In genomic region chr6:1286972-1287600, GRCh38 we compare ENCODE assay signal across 11 cellular contexts. TPM values are rescaled to one million over a fixed set of nuclear protein-coding genes. Genes with fewer than 3 reads are reported as not detected.
A peak's percentile ranks its signal among the peaks of the same experiment; 100 is the strongest.
DNase-seq lines count a peak whose midpoint lies in the region; ATAC-seq and TF ChIP-seq lines count a peak whose summit lies in the region.
"Had no signal": no experiment of that assay in that cellular context is flagged by ENCODE, and none has a peak within 500 bp of the region (broad histone marks: within the 10 kb centered on the region; RNA-seq: fewer than 3 reads in every experiment).

No MANE protein-coding gene starts in this region.

- no peaks in the 10 kb centered on the region for H3K36me3 Mint-ChIP-seq in type B pancreatic cell
- H3K36me3 Mint-ChIP-seq in activated naive CD8-positive, alpha-beta T cell treated with anti-CD3 and anti-CD28 coated beads, Interleukin-2, amount 50 U/mL, for 24 hours (ENCODE audit: low read depth), result no peaks in the 10 kb centered on the region
- H3K36me3 Mint-ChIP-seq in activated T-helper 17 cell treated with anti-CD3 and anti-CD28 coated beads, Interleukin-2, amount 50 U/mL, for 72 hours (ENCODE audit: low read depth), result no peaks in the 10 kb centered on the region

- TF ChIP-seq POLR2A in HCT116 (IDR thresholded peaks at IDR 0.05; ENCODE audit: borderline replicate concordance, extremely low read depth, insufficient read depth, insufficient read length) (no peak), testis (IDR thresholded peaks at IDR 0.05) (no peak)

- peak overlapping the region; percentile 59 for H3K27ac Mint-ChIP-seq in type B pancreatic cell
- no peak overlapping the region for H3K27ac Mint-ChIP-seq in activated naive CD8-positive, alpha-beta T cell treated with anti-CD3 and anti-CD28 coated beads, Interleukin-2, amount 50 U/mL, for 24 hours
- no peak overlapping the region for H3K27ac Mint-ChIP-seq in activated T-helper 17 cell treated with anti-CD3 and anti-CD28 coated beads, Interleukin-2, amount 50 U/mL, for 72 hours

- CTCF ChIA-PET in HCT116 (lab: Charles Lee), result no interaction called here
- CTCF ChIA-PET in GM10248 (lab: Yijun Ruan, JAX), result no interaction called here

- no TSS peak for BruUV-seq in HCT116 (replicated peaks; lab: Mats Ljungman, UMichigan)

- H3K4me2 ChIP-seq in HCT116 (ENCODE audit: low read length), result no peak overlapping the region

- no peak overlapping the region for H2AFZ ChIP-seq in HCT116 (ENCODE audit: low read depth, low read length, poor library complexity, severe bottlenecking)

- 94 to 96% methylated on average over 8 of the region's 8 CpGs for WGBS in testis, 2 donors

- H3K27me3 ChIP-seq in HCT116 (ENCODE audit: insufficient read depth, low read length) (no peaks in the 10 kb centered on the region), SJSA1 (replicated peaks) (no peaks in the 10 kb centered on the region), testis (no peaks in the 10 kb centered on the region)

- no peak for TF ChIP-seq CTCF in HCT116 (IDR thresholded peaks at IDR 0.05 in 2 of 3, conservative IDR thresholded peaks at IDR 0.05 in 1 of 3; ENCODE audit: borderline replicate concordance in 1 of 3, insufficient read depth in 1 of 3, low read depth in 2 of 3, low read length in 2 of 3)
- no peak for TF ChIP-seq CTCF in type B pancreatic cell (conservative IDR thresholded peaks at IDR 0.05)
- no peak for TF ChIP-seq CTCF in testis (IDR thresholded peaks at IDR 0.05)
- TF ChIP-seq CTCF in GM10248 (IDR thresholded peaks at IDR 0.05; ENCODE audit: control extremely low read depth, extremely low read depth, low read depth, missing control alignments), result no peak

- DNase-seq in HCT116 (ENCODE audit: low read depth, low spot score) (peak; percentile 19), SJSA1 (ENCODE audit: low read depth in 1 of 2, low spot score in 2 of 2) (peak; percentile 74 to 83), fibroblast of the conjunctiva (ENCODE audit: low read depth) (peak; percentile 75), type B pancreatic cell (ENCODE audit: extremely low spot score, unreplicated experiment) (no peak), testis (no peak), GM10248 (ENCODE audit: extremely low spot score) (no peak)
- DNase-seq in activated naive CD8-positive, alpha-beta T cell treated with anti-CD3 and anti-CD28 coated beads, Interleukin-2, amount 50 U/mL, for 24 hours, result no peak
- DNase-seq: cerebellar nuclear complex, NCI-H1105 treated with DMSO at 0.1 percent for 48 hours, psoas muscle had no signal

- H3K27ac ChIP-seq in HCT116 (ENCODE audit: low read depth, low read length) (no peak overlapping the region), SJSA1 (peak overlapping the region; percentile 74), testis (no peak overlapping the region)
- H3K27ac ChIP-seq: psoas muscle had no signal

- no peaks in the 10 kb centered on the region for H3K79me2 ChIP-seq in HCT116 (ENCODE audit: insufficient read depth, low read length)

- H3K9me2 ChIP-seq in HCT116 (ENCODE audit: insufficient read depth), result no peaks in the 10 kb centered on the region

- no peak overlapping the region for H3K9ac ChIP-seq in HCT116 (ENCODE audit: low read length)

- H3K4me3 ChIP-seq in HCT116 (replicated peaks in 1 of 2; ENCODE audit: low read depth in 1 of 2, low read length in 2 of 2) (no peak overlapping the region), SJSA1 (no peak overlapping the region), testis (no peak overlapping the region)
- H3K4me3 ChIP-seq: psoas muscle had no signal

- no peaks in the 10 kb centered on the region for H3K4me1 Mint-ChIP-seq in type B pancreatic cell (ENCODE audit: unreplicated experiment)
- H3K4me1 Mint-ChIP-seq in activated naive CD8-positive, alpha-beta T cell treated with anti-CD3 and anti-CD28 coated beads, Interleukin-2, amount 50 U/mL, for 24 hours, result no peaks in the 10 kb centered on the region
- H3K4me1 Mint-ChIP-seq in activated T-helper 17 cell treated with anti-CD3 and anti-CD28 coated beads, Interleukin-2, amount 50 U/mL, for 72 hours, result no peaks in the 10 kb centered on the region

- H3K9me3 ChIP-seq in HCT116 (ENCODE audit: control insufficient read depth in 1 of 2, insufficient read depth in 1 of 2, low read depth in 1 of 2, low read length in 2 of 2) (no peaks in the 10 kb centered on the region), SJSA1 (replicated peaks) (no peaks in the 10 kb centered on the region), testis (no peaks in the 10 kb centered on the region)
- H3K9me3 ChIP-seq: psoas muscle had no signal

- POLR2A ChIA-PET in HCT116 (lab: Charles Lee) (no interaction called here), GM10248 (lab: Yijun Ruan, JAX) (no interaction called here)

- peaks cover 5% of the 10 kb centered on the region for H3K9me3 Mint-ChIP-seq in type B pancreatic cell
- H3K9me3 Mint-ChIP-seq in activated naive CD8-positive, alpha-beta T cell treated with anti-CD3 and anti-CD28 coated beads, Interleukin-2, amount 50 U/mL, for 24 hours, result no peaks in the 10 kb centered on the region
- no peaks in the 10 kb centered on the region for H3K9me3 Mint-ChIP-seq in activated T-helper 17 cell treated with anti-CD3 and anti-CD28 coated beads, Interleukin-2, amount 50 U/mL, for 72 hours

- peaks cover 19% of the 10 kb centered on the region for H3K27me3 Mint-ChIP-seq in type B pancreatic cell
- H3K27me3 Mint-ChIP-seq in activated naive CD8-positive, alpha-beta T cell treated with anti-CD3 and anti-CD28 coated beads, Interleukin-2, amount 50 U/mL, for 24 hours, result peaks cover 17% of the 10 kb centered on the region
- H3K27me3 Mint-ChIP-seq in activated T-helper 17 cell treated with anti-CD3 and anti-CD28 coated beads, Interleukin-2, amount 50 U/mL, for 72 hours, result peaks cover 17% of the 10 kb centered on the region

- intact Hi-C loops in HCT116 (cut with micrococcal nuclease), result no loop called here
- intact Hi-C loops in testis (cut with DNase I; ENCODE audit: low total_unique reads), result no loop called here

- ATAC-seq in HCT116, result no peak
- no peak for ATAC-seq in activated naive CD8-positive, alpha-beta T cell treated with anti-CD3 and anti-CD28 coated beads, Interleukin-2, amount 50 U/mL, for 24 hours
- ATAC-seq in activated T-helper 17 cell treated with anti-CD3 and anti-CD28 coated beads, Interleukin-2, amount 50 U/mL, for 72 hours (replicated peaks), result no peak
- ATAC-seq: psoas muscle had no signal

- H3K4me1 ChIP-seq in HCT116 (ENCODE audit: control insufficient read depth in 1 of 2, insufficient read depth in 2 of 2, low read length in 2 of 2), result peaks cover 0 to 5% of the 10 kb centered on the region in 2 experiments; a peak in 1 of 4 replicates
- peaks cover 39% of the 10 kb centered on the region for H3K4me1 ChIP-seq in SJSA1 (replicated peaks)
- no peaks in the 10 kb centered on the region for H3K4me1 ChIP-seq in testis
- H3K4me1 ChIP-seq: psoas muscle had no signal

- no peak overlapping the region for H3K4me3 Mint-ChIP-seq in type B pancreatic cell
- no peak overlapping the region for H3K4me3 Mint-ChIP-seq in activated naive CD8-positive, alpha-beta T cell treated with anti-CD3 and anti-CD28 coated beads, Interleukin-2, amount 50 U/mL, for 24 hours
- no peak overlapping the region for H3K4me3 Mint-ChIP-seq in activated T-helper 17 cell treated with anti-CD3 and anti-CD28 coated beads, Interleukin-2, amount 50 U/mL, for 72 hours

- H3K36me3 ChIP-seq in HCT116 (ENCODE audit: control insufficient read depth in 1 of 2, insufficient read depth in 2 of 2, low read length in 2 of 2) (no peaks in the 10 kb centered on the region), SJSA1 (no peaks in the 10 kb centered on the region), testis (ENCODE audit: low read depth, missing control alignments) (no peaks in the 10 kb centered on the region)

- no peak for TF ChIP-seq RAD21 in HCT116 (IDR thresholded peaks at IDR 0.05; ENCODE audit: low read depth)

- no peaks in the 10 kb centered on the region for H4K20me1 ChIP-seq in HCT116 (ENCODE audit: insufficient read depth)

- RAD21 ChIA-PET in HCT116 (lab: Charles Lee; ENCODE audit: low non-redundant PET in 1 of 2, low total read pairs in 2 of 2, uncharacterized antibody in 2 of 2, unreplicated experiment in 2 of 2), result no interaction called here

TF ChIP-seq in HCT116, 20 proteins besides CTCF, POLR2A, EP300 and RAD21 (continues in another document):
- TF ChIP-seq ATF3 (IDR thresholded peaks at IDR 0.05) (no peak), MAX (IDR thresholded peaks at IDR 0.05) (peak; percentile 48; the same call in 1 of the 2 replicates)

RNA-seq across cellular contexts. Expression of gene FOXQ1, which starts 24.8 kb away (rescaled TPM):
- 0.42 TPM for total RNA-seq in HCT116 (2021; ENCODE audit: unreplicated experiment)
- polyA plus RNA-seq in HCT116 (2012), result 0.20 and 0.62 TPM in 2 replicates
- 0.66 and 2.0 TPM in 2 replicates for total RNA-seq in SJSA1 (2014; rRNA removed; shearing (Covaris generic))
- 20.5 and 27.9 TPM in 2 replicates for total RNA-seq in type B pancreatic cell (ENCODE audit: low replicate concordance)
- total RNA-seq in testis, result 1 to 10 TPM; 1.7 TPM
- polyA plus RNA-seq in testis (ENCODE audit: insufficient read depth, low read depth, low replicate concordance), result 0.53 TPM
- not detected for total RNA-seq in activated T-helper 17 cell treated with anti-CD3 and anti-CD28 coated beads, Interleukin-2, amount 50 U/mL, for 72 hours
- total RNA-seq: psoas muscle had no signal

Comparison
In these comparisons a context has a peak if more than half of its experiments do, and no peak if none do; other contexts are left out.
1. DNase-seq: peak in HCT116 (single experiment), SJSA1 (2 of 2) and fibroblast of the conjunctiva (single experiment); none in type B pancreatic cell (single experiment), activated naive CD8-positive, alpha-beta T cell treated with anti-CD3 and anti-CD28 coated beads, Interleukin-2, amount 50 U/mL, for 24 hours (single experiment), testis (single experiment) and GM10248 (single experiment).